Comparison of ENCODE assay signal across 20 cellular contexts in the genomic region with DNA sequence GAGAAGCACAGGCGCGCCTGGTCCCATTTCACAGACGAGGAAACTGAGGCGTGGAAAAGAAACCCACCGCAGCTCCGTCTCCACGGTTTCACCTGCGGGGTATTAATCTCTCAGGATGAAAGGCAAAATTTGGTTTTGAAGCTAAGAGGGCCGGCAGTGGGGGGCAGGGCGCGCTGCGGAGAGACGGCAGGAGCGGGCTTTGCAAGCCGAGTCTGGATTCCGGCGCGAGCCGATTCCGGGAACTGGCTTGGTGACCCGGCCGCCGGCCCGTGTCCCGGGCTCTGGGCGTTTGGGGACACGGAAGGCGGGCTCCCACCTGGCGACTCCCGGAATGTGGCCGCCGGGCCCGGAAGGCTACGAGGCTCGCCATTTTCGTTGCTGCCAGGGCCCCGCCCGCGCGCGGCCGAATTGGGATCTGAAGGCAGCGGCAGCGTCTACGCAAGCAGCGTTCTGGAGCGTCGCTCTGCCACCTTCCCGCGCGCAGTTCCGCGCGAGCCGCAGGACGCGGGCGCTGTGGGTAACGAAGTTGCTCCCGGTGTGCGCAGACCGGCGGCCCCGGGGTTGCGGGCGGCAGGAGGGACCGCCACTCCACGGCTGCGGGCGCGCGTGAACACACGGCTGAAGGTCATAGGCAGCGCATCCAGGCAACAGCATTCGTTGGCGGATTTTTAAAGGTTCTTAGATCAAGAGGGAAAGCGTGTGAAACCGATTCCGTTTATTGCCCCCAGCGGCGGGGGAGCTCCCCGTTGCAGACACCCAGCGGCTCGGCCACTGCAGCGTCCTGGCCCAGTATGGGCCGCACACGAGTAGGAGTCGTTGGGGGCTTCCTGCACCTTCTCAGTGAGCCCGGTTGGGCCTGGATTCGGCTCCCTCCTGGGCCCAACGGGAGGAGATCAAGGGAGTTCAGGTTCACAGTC. TPM values are rescaled to one million over a fixed set of nuclear protein-coding genes. Genes with fewer than 3 reads are reported as not detected.
DNase-seq lines count a peak whose midpoint lies in the region; ATAC-seq and TF ChIP-seq lines count a peak whose summit lies in the region.
"Had no signal": no experiment of that assay in that cellular context is flagged by ENCODE, and none has a peak within 500 bp of the region (broad histone marks: within the 10 kb centered on the region; RNA-seq: fewer than 3 reads in every experiment).

No MANE protein-coding gene starts in this region.

- H3K27me3 ChIP-seq in iPS-15b (ENCODE audit: control insufficient read depth, insufficient read depth, low read length) (peaks cover 69% of the 10 kb centered on the region), WERI-Rb-1 (ENCODE audit: insufficient read depth, low read depth, severe bottlenecking) (peaks cover 10% of the 10 kb centered on the region)

- DNase-seq in CD14-positive monocyte (ENCODE audit: low spot score), result peak; percentile 19
- DNase-seq in chondrocyte (ENCODE audit: low spot score), result peak; percentile 80
- DNase-seq in retinal pigment epithelial cell (ENCODE audit: low read depth), result no peak
- DNase-seq in NCI-H2081 treated with DMSO at 0.1 percent for 48 hours (lab: John Stamatoyannopoulos, UW), result no peak
- no peak for DNase-seq in WERI-Rb-1
- no peak for DNase-seq in RKO (ENCODE audit: low spot score)
- DNase-seq: activated CD4-positive, alpha-beta T cell treated with anti-CD3 and anti-CD28 coated beads, Interleukin-2, amount 10 ng/mL, durations not matched to agents 7 days and 5 days; effector memory CD4-positive, alpha-beta T cell; foreskin keratinocyte; GM23248; Kasumi-1; naive B cell; NCI-H1694; NCI-H526 treated with DMSO at 0.1 percent for 48 hours had no signal

- H3K9me3 ChIP-seq in iPS-15b (ENCODE audit: control insufficient read depth, insufficient read depth, low read length) (no peaks in the 10 kb centered on the region), WERI-Rb-1 (ENCODE audit: severe bottlenecking) (no peaks in the 10 kb centered on the region)

- H3K4me1 Mint-ChIP-seq in CD14-positive monocyte, result no peaks in the 10 kb centered on the region
- H3K4me1 Mint-ChIP-seq in chondrocyte (ENCODE audit: low read depth), result peaks cover 13% of the 10 kb centered on the region
- H3K4me1 Mint-ChIP-seq: activated CD4-positive, alpha-beta T cell treated with anti-CD3 and anti-CD28 coated beads, Interleukin-2, amount 10 ng/mL, durations not matched to agents 7 days and 5 days; naive B cell had no signal

- no peak overlapping the region for H3K27ac Mint-ChIP-seq in CD14-positive monocyte
- no peak overlapping the region for H3K27ac Mint-ChIP-seq in chondrocyte (ENCODE audit: unreplicated experiment)
- H3K27ac Mint-ChIP-seq: activated CD4-positive, alpha-beta T cell treated with anti-CD3 and anti-CD28 coated beads, Interleukin-2, amount 10 ng/mL, durations not matched to agents 7 days and 5 days; naive B cell; stimulated activated naive CD8-positive, alpha-beta T cell treated with anti-CD3 and anti-CD28 coated beads, Interleukin-15, Interleukin-2, amounts not matched to agents 100 ng/mL and 50 ng/mL, for 24 hours; T-helper 2 cell treated with Interferon-gamma antibody and Interleukin-4, amounts not matched to agents 5 μg/mL and 100 μg/mL, for 36 hours had no signal

- no peak overlapping the region for H3K4me3 Mint-ChIP-seq in CD14-positive monocyte
- H3K4me3 Mint-ChIP-seq in chondrocyte (ENCODE audit: unreplicated experiment), result peak overlapping the region; percentile 44
- H3K4me3 Mint-ChIP-seq: activated CD4-positive, alpha-beta T cell treated with anti-CD3 and anti-CD28 coated beads, Interleukin-2, amount 10 ng/mL, durations not matched to agents 7 days and 5 days; naive B cell; stimulated activated naive CD8-positive, alpha-beta T cell treated with anti-CD3 and anti-CD28 coated beads, Interleukin-15, Interleukin-2, amounts not matched to agents 100 ng/mL and 50 ng/mL, for 24 hours; T-helper 2 cell treated with Interferon-gamma antibody and Interleukin-4, amounts not matched to agents 5 μg/mL and 100 μg/mL, for 36 hours had no signal

- H3K36me3 Mint-ChIP-seq in CD14-positive monocyte (no peaks in the 10 kb centered on the region), chondrocyte (ENCODE audit: low read depth) (peaks cover 7% of the 10 kb centered on the region)
- H3K36me3 Mint-ChIP-seq: naive B cell had no signal

- H3K27me3 Mint-ChIP-seq in CD14-positive monocyte (ENCODE audit: low read depth in 3 of 3) (peaks cover 20 to 35% (median 21%) of the 10 kb centered on the region in 3 donors), chondrocyte (ENCODE audit: low read depth) (peaks cover 34% of the 10 kb centered on the region)
- H3K27me3 Mint-ChIP-seq: stimulated activated naive CD8-positive, alpha-beta T cell treated with anti-CD3 and anti-CD28 coated beads, Interleukin-15, Interleukin-2, amounts not matched to agents 100 ng/mL and 50 ng/mL, for 24 hours had no signal

- no peaks in the 10 kb centered on the region for H3K4me1 ChIP-seq in iPS-15b (ENCODE audit: control insufficient read depth, insufficient read depth, low read length)
- H3K4me1 ChIP-seq: foreskin keratinocyte had no signal

- H3K9me3 Mint-ChIP-seq in CD14-positive monocyte (peaks cover 0 to 2% (median 0%) of the 10 kb centered on the region in 7 donors), chondrocyte (ENCODE audit: low read depth) (peaks cover 5% of the 10 kb centered on the region)
- H3K9me3 Mint-ChIP-seq: activated CD4-positive, alpha-beta T cell treated with anti-CD3 and anti-CD28 coated beads, Interleukin-2, amount 10 ng/mL, durations not matched to agents 7 days and 5 days; stimulated activated naive CD8-positive, alpha-beta T cell treated with anti-CD3 and anti-CD28 coated beads, Interleukin-15, Interleukin-2, amounts not matched to agents 100 ng/mL and 50 ng/mL, for 24 hours; T-helper 2 cell treated with Interferon-gamma antibody and Interleukin-4, amounts not matched to agents 5 μg/mL and 100 μg/mL, for 36 hours had no signal

- no peak overlapping the region for H3K9ac ChIP-seq in iPS-15b (ENCODE audit: low read depth, low read length)
- H3K9ac ChIP-seq: GM23248 had no signal

- intact Hi-C loops in CD14-positive monocyte (cut with micrococcal nuclease), result no loop called here

- TF ChIP-seq CTCF in CD14-positive monocyte (IDR thresholded peaks at IDR 0.05) (no peak), chondrocyte (IDR thresholded peaks at IDR 0.05) (no peak), retinal pigment epithelial cell (conservative IDR thresholded peaks at IDR 0.05; ENCODE audit: low read depth, low read length) (no peak), WERI-Rb-1 (IDR thresholded peaks at IDR 0.05; ENCODE audit: low read depth, low read length) (no peak)

- H3K36me3 ChIP-seq in iPS-15b (ENCODE audit: control insufficient read depth, insufficient read depth, low read length) (no peaks in the 10 kb centered on the region), WERI-Rb-1 (no peaks in the 10 kb centered on the region)

- H3K4me3 ChIP-seq in iPS-15b (ENCODE audit: low read depth, low read length) (peak overlapping the region; percentile 52), retinal pigment epithelial cell (ENCODE audit: low read length) (peak overlapping the region; percentile 91), WERI-Rb-1 (ENCODE audit: low read depth, low read length) (no peak overlapping the region)
- H3K4me3 ChIP-seq: GM23248 had no signal

- ATAC-seq in GM21526 (IDR thresholded peaks at IDR 0.05; ENCODE audit: low FRiP score, unreplicated experiment), result no peak
- ATAC-seq: foreskin keratinocyte had no signal

- no peak overlapping the region for H3K27ac ChIP-seq in WERI-Rb-1
- H3K27ac ChIP-seq: foreskin keratinocyte, GM23248 had no signal

RNA-seq across cellular contexts. Expression of a gene that starts 5.4 kb away (rescaled TPM):
- not detected for polyA plus RNA-seq in CD14-positive monocyte
- total RNA-seq in chondrocyte, result 10.4 to 19.0 TPM (median 18.3 TPM) in 3 replicates
- total RNA-seq: GM23248 had no signal

RNA-seq across cellular contexts. Expression of a gene that starts 42.4 kb away (rescaled TPM):
- polyA plus RNA-seq in CD14-positive monocyte, result not detected
- not detected in 3 replicates for total RNA-seq in chondrocyte
- total RNA-seq: activated CD4-positive, alpha-beta T cell treated with anti-CD3 and anti-CD28 coated beads, Interleukin-2, amount 10 ng/mL, durations not matched to agents 7 days and 5 days; foreskin keratinocyte; GM23248; kidney epithelial cell had no signal
- polyA plus RNA-seq: AG04450, foreskin keratinocyte, GM23248 had no signal

Comparison
In these comparisons a context has a peak if more than half of its experiments do, and no peak if none do; other contexts are left out.
1. DNase-seq: peak in CD14-positive monocyte (single experiment) and chondrocyte (single experiment); none in retinal pigment epithelial cell (single experiment), NCI-H2081 treated with DMSO at 0.1 percent for 48 hours (single experiment), WERI-Rb-1 (single experiment) and RKO (single experiment).